ENCODE assay signal across 8 cellular contexts in the genomic region with DNA sequence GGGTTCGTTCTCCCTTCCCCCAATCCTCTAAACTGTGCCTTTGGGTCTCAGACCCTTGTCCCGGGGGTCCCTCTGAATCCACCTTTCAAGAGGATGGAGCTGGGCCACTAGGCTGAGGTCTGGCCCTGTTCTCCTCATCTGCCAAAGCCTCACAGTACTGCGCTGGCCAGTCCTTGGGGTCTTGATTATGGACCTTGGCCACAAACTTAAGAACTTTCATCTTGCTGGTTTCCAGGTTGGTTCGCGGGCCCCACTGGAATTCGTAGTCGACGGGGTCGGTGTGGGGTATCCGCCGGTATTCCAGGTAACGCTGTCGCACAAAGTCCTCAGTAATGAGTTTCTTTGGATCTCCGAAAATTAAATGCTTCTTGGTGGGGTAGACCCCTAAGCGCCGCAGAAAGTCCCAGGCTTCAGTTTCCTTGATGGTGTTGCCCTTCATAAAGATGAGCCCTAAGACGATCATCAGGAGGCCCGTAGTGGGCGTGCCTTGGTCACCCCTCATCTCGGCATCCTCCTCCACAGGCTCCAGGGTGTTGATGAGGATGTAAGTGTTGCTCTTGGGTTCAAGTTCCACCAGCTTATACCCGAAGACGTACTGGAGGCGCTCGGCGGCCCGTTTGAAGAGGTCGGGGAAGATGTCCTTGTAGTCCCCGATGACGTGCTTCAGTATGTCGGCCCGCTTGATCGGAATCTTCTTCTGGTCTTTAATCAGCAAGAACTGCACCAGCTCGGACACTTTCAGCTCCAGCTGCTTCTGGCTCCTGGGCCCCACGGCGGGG. TPM values are rescaled to one million over a fixed set of nuclear protein-coding genes. Genes with fewer than 3 reads are reported as not detected.
DNase-seq lines count a peak whose midpoint lies in the region; ATAC-seq and TF ChIP-seq lines count a peak whose summit lies in the region.

No MANE protein-coding gene starts in this region.

- no peak for TF ChIP-seq CTCF in AG10803 (conservative IDR thresholded peaks at IDR 0.05; ENCODE audit: low read length)
- TF ChIP-seq CTCF in gastrocnemius medialis (IDR thresholded peaks at IDR 0.05 in 4 of 5, conservative IDR thresholded peaks at IDR 0.05 in 1 of 5), result no peak

- no peaks in the 10 kb centered on the region for H3K36me3 ChIP-seq in gastrocnemius medialis

- ATAC-seq in GM19043 (IDR thresholded peaks at IDR 0.05; ENCODE audit: low read depth, unreplicated experiment), result peak; percentile 11
- ATAC-seq in HG03378 (IDR thresholded peaks at IDR 0.05; ENCODE audit: unreplicated experiment), result peak; percentile 17
- ATAC-seq in gastrocnemius medialis, result peak; percentile 58 to 65

- peak overlapping the region; percentile 87 to 93 (median 92) for H3K27ac ChIP-seq in gastrocnemius medialis

- no peak for TF ChIP-seq POLR2A in gastrocnemius medialis (IDR thresholded peaks at IDR 0.05)

- H3K4me1 ChIP-seq in gastrocnemius medialis, result peaks cover 32 to 34% of the 10 kb centered on the region in 2 donors

- H3K4me3 ChIP-seq in AG10803 (ENCODE audit: low read length) (peak overlapping the region; percentile 86), gastrocnemius medialis (peak overlapping the region; percentile 81 to 96 (median 84))

- DNase-seq in AG10803 (ENCODE audit: low read depth) (peak; percentile 27), T follicular helper cell (ENCODE audit: low read depth) (peak; percentile 24), anterior cingulate cortex (lab: John Stamatoyannopoulos, UW) (peak in 39 of 58 donors; percentile 2 to 82 (median 52)), hypothalamus (lab: John Stamatoyannopoulos, UW) (peak in 30 of 51 donors; percentile 6 to 81 (median 40)), gastrocnemius medialis (peak in 1 of 2 donors; percentile 13), NCI-H345 treated with DMSO at 0.1 percent for 48 hours (lab: John Stamatoyannopoulos, UW; ENCODE audit: unreplicated experiment) (no peak)

- in situ Hi-C loops in gastrocnemius medialis (cut with MboI; ENCODE audit: low sequenced_read_pairs in 4 of 4), result no loop called here

- H3K9me3 ChIP-seq in gastrocnemius medialis, result no peaks in the 10 kb centered on the region

- no peaks in the 10 kb centered on the region for H3K27me3 ChIP-seq in gastrocnemius medialis

- intact Hi-C loops in gastrocnemius medialis (cut with DNase I; ENCODE audit: low total_unique reads), result no loop called here

RNA-seq across cellular contexts. Expression of a gene that starts 0.7 kb away (rescaled TPM):
- total RNA-seq in gastrocnemius medialis, result 1 to 10 TPM; 5.8 to 9.5 (median 6.7) TPM

Comparison
In these comparisons a context has a peak if more than half of its experiments do, and no peak if none do; other contexts are left out.
1. ATAC-seq: peak in every context shown above with its lines; median percentile 62 in gastrocnemius medialis; 17 in HG03378; 11 in GM19043.